In genomic region chr7:27178366-27178765, GRCh38 we compare ENCODE assay signal across 18 cellular contexts. TPM values are rescaled to one million over a fixed set of nuclear protein-coding genes. Genes with fewer than 3 reads are reported as not detected.
DNase-seq lines count a peak whose midpoint lies in the region; ATAC-seq and TF ChIP-seq lines count a peak whose summit lies in the region.
"Had no signal": no experiment of that assay in that cellular context is flagged by ENCODE, and none has a peak within 500 bp of the region (broad histone marks: within the 10 kb centered on the region; RNA-seq: fewer than 3 reads in every experiment).

No MANE protein-coding gene starts in this region.

- peak overlapping the region; percentile 68 for H3K9ac ChIP-seq in HUES6 (ENCODE audit: low read length)

- DNase-seq in AG09309 (ENCODE audit: low read depth) (no peak), epithelial cell of proximal tubule (ENCODE audit: low read depth) (no peak), psoas muscle (peak in 1 of 2 donors; percentile 54), GM10266 (ENCODE audit: extremely low spot score) (no peak), HuH-7.5 (ENCODE audit: low spot score) (no peak), pons (ENCODE audit: low spot score) (no peak), nucleus accumbens (lab: John Stamatoyannopoulos, UW) (no peak)
- DNase-seq: ACHN; activated CD8-positive, alpha-beta T cell treated with anti-CD3 and anti-CD28 coated beads for 36 hours; DMS 273 treated with DMSO at 0.1 percent for 48 hours; effector CD4-positive, alpha-beta T cell; kidney glomerular epithelial cell; NK-92 treated with Interleukin-12 subunit alpha and Interleukin-12 subunit beta, amount 100 ng/mL, for 24 hours; SJCRH30 had no signal

- peaks cover 100% of the 10 kb centered on the region for H3K27me3 ChIP-seq in HUES6 (ENCODE audit: control insufficient read depth, insufficient read depth, low read length)
- H3K27me3 ChIP-seq in psoas muscle (ENCODE audit: insufficient read depth in 3 of 3, low read length in 2 of 3): peaks cover 0 to 22% (median 2%) of the 10 kb centered on the region in 3 donors

- H3K4me1 ChIP-seq in HUES6 (ENCODE audit: control insufficient read depth, insufficient read depth, low read length) (peaks cover 6% of the 10 kb centered on the region; the same call in 1 of the 2 replicates), psoas muscle (peaks cover 27% of the 10 kb centered on the region)
- H3K4me1 ChIP-seq: SJCRH30 had no signal

- intact Hi-C loops in psoas muscle (cut with DNase I): no loop called here

- WGBS in psoas muscle, 3 donors: 47 to 72% (median 66%) methylated on average over 6 of the region's 6 CpGs

- peak in 2 of 4 donors; percentile 19 to 37 for ATAC-seq in psoas muscle
- ATAC-seq: activated CD8-positive, alpha-beta T cell treated with anti-CD3 and anti-CD28 coated beads for 36 hours; stimulated activated naive CD8-positive, alpha-beta T cell treated with anti-CD3 and anti-CD28 coated beads, Interleukin-15, amount 100 ng/mL, for 72 hours had no signal

- H3K36me3 ChIP-seq in HUES6 (ENCODE audit: control insufficient read depth, insufficient read depth, low read length): no peaks in the 10 kb centered on the region
- H3K36me3 ChIP-seq in psoas muscle (ENCODE audit: insufficient read depth in 1 of 2, low read depth in 1 of 2): no peaks in the 10 kb centered on the region
- H3K36me3 ChIP-seq: right atrium auricular region, SJCRH30 had no signal

- H3K9me3 ChIP-seq in HUES6 (ENCODE audit: control insufficient read depth, insufficient read depth, low read depth, low read length): no peaks in the 10 kb centered on the region
- H3K9me3 ChIP-seq in psoas muscle: no peaks in the 10 kb centered on the region
- H3K9me3 ChIP-seq: right atrium auricular region, SJCRH30 had no signal

- H3K4me3 ChIP-seq in AG09309 (ENCODE audit: control insufficient read depth, low read depth, low read length): peak overlapping the region; percentile 87
- H3K4me3 ChIP-seq in HUES6 (ENCODE audit: low read depth, low read length): peak overlapping the region; percentile 58; the same call in 1 of the 2 replicates
- H3K4me3 ChIP-seq in epithelial cell of proximal tubule (ENCODE audit: low read depth, low read length): peak overlapping the region; percentile 64
- peak overlapping the region; percentile 79 for H3K4me3 ChIP-seq in psoas muscle
- H3K4me3 ChIP-seq: right atrium auricular region, SJCRH30 had no signal

- H3K27ac ChIP-seq in HUES6 (ENCODE audit: low read depth, low read length) (no peak overlapping the region), psoas muscle (peak overlapping the region; percentile 92)
- H3K27ac ChIP-seq: right atrium auricular region, SJCRH30 had no signal

- TF ChIP-seq CTCF in AG09309 (IDR thresholded peaks at IDR 0.05; ENCODE audit: control insufficient read depth, insufficient read depth, low read depth, low read length, missing control alignments): no peak
- no peak for TF ChIP-seq CTCF in epithelial cell of proximal tubule (conservative IDR thresholded peaks at IDR 0.05; ENCODE audit: low read depth, low read length)
- no peak for TF ChIP-seq CTCF in psoas muscle (IDR thresholded peaks at IDR 0.05)
- no peak for TF ChIP-seq CTCF in GM10266 (IDR thresholded peaks at IDR 0.05; ENCODE audit: control insufficient read depth, insufficient read depth, low read depth, missing control alignments)

RNA-seq across cellular contexts. Expression of gene HOXA10, which starts 4.2 kb away (rescaled TPM):
- total RNA-seq in epithelial cell of proximal tubule (36.7 and 51.7 TPM in 2 replicates), psoas muscle (10 to 100 TPM in 2 of 4 donors, under 1 TPM in 1, not detected in 1; 0.81 to 34.3 (median 19.2) TPM)
- polyA plus RNA-seq in psoas muscle: 10 to 100 TPM; 17.2 to 77.5 (median 32.0) TPM
- total RNA-seq: activated CD8-positive, alpha-beta T cell treated with anti-CD3 and anti-CD28 coated beads for 36 hours; right atrium auricular region had no signal

RNA-seq across cellular contexts. Expression of gene HOXA11, which starts 6.7 kb away (rescaled TPM):
- total RNA-seq in epithelial cell of proximal tubule (10.7 and 12.5 TPM in 2 replicates), psoas muscle (1 to 10 TPM in 1 of 4 donors, not detected in 3; 1.1 TPM)
- under 1 TPM; 0.08 to 0.90 (median 0.25) TPM for polyA plus RNA-seq in psoas muscle
- total RNA-seq: right atrium auricular region had no signal

RNA-seq across cellular contexts. Expression of gene HOXA9, which starts 13.0 kb away (rescaled TPM):
- total RNA-seq in epithelial cell of proximal tubule (82.4 and 104 TPM in 2 replicates), psoas muscle (10 to 100 TPM in 1 of 4 donors, 1 to 10 TPM in 1, under 1 TPM in 1, not detected in 1; 0.81 to 19.9 (median 4.9) TPM)
- 10 to 100 TPM; 13.8 to 55.9 (median 18.2) TPM for polyA plus RNA-seq in psoas muscle
- total RNA-seq: activated CD8-positive, alpha-beta T cell treated with anti-CD3 and anti-CD28 coated beads for 36 hours; right atrium auricular region had no signal

RNA-seq across cellular contexts. Expression of gene HOXA13, which starts 21.5 kb away (rescaled TPM):
- total RNA-seq in epithelial cell of proximal tubule (not detected in 2 replicates), psoas muscle (under 1 TPM in 1 of 4 donors, not detected in 3; 0.06 TPM)
- under 1 TPM in 2 of 3 donors, not detected in 1; 0.01 to 0.08 TPM for polyA plus RNA-seq in psoas muscle
- total RNA-seq: activated CD8-positive, alpha-beta T cell treated with anti-CD3 and anti-CD28 coated beads for 36 hours; glomerular endothelial cell; right atrium auricular region had no signal

RNA-seq across cellular contexts. Expression of gene HOXA7, which starts 21.9 kb away (rescaled TPM):
- total RNA-seq in epithelial cell of proximal tubule: 21.4 and 27.9 TPM in 2 replicates
- 1 to 10 TPM; 4.7 to 8.4 (median 6.7) TPM for total RNA-seq in psoas muscle
- 10 to 100 TPM in 1 of 3 donors, 1 to 10 TPM in 2; 2.9 to 10.2 (median 6.2) TPM for polyA plus RNA-seq in psoas muscle
- total RNA-seq: activated CD8-positive, alpha-beta T cell treated with anti-CD3 and anti-CD28 coated beads for 36 hours; right atrium auricular region had no signal
